Comparison of ENCODE assay signal across 8 cellular contexts in genomic region chr7:155533120-155533826, GRCh38. TPM values are rescaled to one million over a fixed set of nuclear protein-coding genes. Genes with fewer than 3 reads are reported as not detected.
DNase-seq lines count a peak whose midpoint lies in the region; ATAC-seq, FAIRE-seq and TF ChIP-seq lines count a peak whose summit lies in the region.

No MANE protein-coding gene starts in this region.

- H3K79me2 ChIP-seq in endothelial cell of umbilical vein (ENCODE audit: control insufficient read depth, insufficient read depth, low read length) (no peaks in the 10 kb centered on the region), osteoblast (ENCODE audit: insufficient read depth, low read length) (no peaks in the 10 kb centered on the region)

- peaks cover 7% of the 10 kb centered on the region for H3K4me1 Mint-ChIP-seq in activated T-helper 2 cell treated with anti-CD3 and anti-CD28 coated beads, Interferon-gamma antibody, Interleukin-2, Interleukin-4, amounts not matched to agents 10 μg/mL and 5 μg/mL and 100 μg/mL, durations not matched to agents 14 hours and 24 hours and 36 hours (ENCODE audit: low read depth)

- no peaks in the 10 kb centered on the region for H3K9me3 Mint-ChIP-seq in activated T-helper 2 cell treated with anti-CD3 and anti-CD28 coated beads, Interferon-gamma antibody, Interleukin-2, Interleukin-4, amounts not matched to agents 10 μg/mL and 5 μg/mL and 100 μg/mL, durations not matched to agents 14 hours and 24 hours and 36 hours

- FAIRE-seq in endothelial cell of umbilical vein (lab: Jason Lieb, UNC), result no peak

- in situ Hi-C loops in G401 (cut with HindIII; ENCODE audit: low sequenced_read_pairs), result no loop called here

- TF ChIP-seq CTCF in endothelial cell of umbilical vein (IDR thresholded peaks at IDR 0.05; ENCODE audit: extremely low read depth in 1 of 2, insufficient read depth in 1 of 2, low read depth in 1 of 2, low read length in 2 of 2) (peak in 1 of 2 donors; percentile 0), osteoblast (IDR thresholded peaks at IDR 0.05; ENCODE audit: extremely low read depth, low read depth, low read length) (no peak), gastroesophageal sphincter (IDR thresholded peaks at IDR 0.05) (no peak), adrenal gland (IDR thresholded peaks at IDR 0.05) (no peak)

- H3K9me3 ChIP-seq in endothelial cell of umbilical vein (replicated peaks; ENCODE audit: control insufficient read depth, insufficient read depth, low read length) (no peaks in the 10 kb centered on the region), osteoblast (ENCODE audit: low read depth, low read length) (no peaks in the 10 kb centered on the region), gastroesophageal sphincter (peaks cover 0 to 3% (median 0%) of the 10 kb centered on the region in 3 donors), adrenal gland (replicated peaks in 1 of 3) (no peaks in the 10 kb centered on the region)

- DNase-seq in G401 (ENCODE audit: low spot score) (peak; percentile 68), NCI-H1694 treated with DMSO at 0.1 percent for 48 hours (lab: John Stamatoyannopoulos, UW) (peak; percentile 6), endothelial cell of umbilical vein (ENCODE audit: low read depth, low spot score) (no peak), osteoblast (ENCODE audit: insufficient read length, low spot score, missing footprints) (no peak), MV-4-11 (lab: John Stamatoyannopoulos, UW) (no peak), adrenal gland (no peak)
- DNase-seq in activated T-helper 2 cell treated with anti-CD3 and anti-CD28 coated beads, Interferon-gamma antibody, Interleukin-2, Interleukin-4, amounts not matched to agents 10 μg/mL and 5 μg/mL and 100 μg/mL, durations not matched to agents 14 hours and 24 hours and 36 hours (ENCODE audit: low spot score), result no peak

- H2AFZ ChIP-seq in endothelial cell of umbilical vein (ENCODE audit: low read depth, low read length), result no peak overlapping the region
- H2AFZ ChIP-seq in osteoblast (ENCODE audit: low read length), result peak overlapping the region; percentile 47

- POLR2A ChIA-PET in endothelial cell of umbilical vein (lab: Charles Lee), result no interaction called here

- H4K20me1 ChIP-seq in endothelial cell of umbilical vein (replicated peaks; ENCODE audit: control insufficient read depth, extremely low read depth, insufficient read depth, low read length) (no peaks in the 10 kb centered on the region), osteoblast (ENCODE audit: insufficient read depth, low read length) (no peaks in the 10 kb centered on the region)

- H3K4me2 ChIP-seq in endothelial cell of umbilical vein (ENCODE audit: insufficient read depth, low read length), result no peak overlapping the region
- peak overlapping the region; percentile 45 for H3K4me2 ChIP-seq in osteoblast (ENCODE audit: insufficient read depth, low read length)

- H3K27ac ChIP-seq in endothelial cell of umbilical vein (ENCODE audit: insufficient read depth, low read depth, low read length) (no peak overlapping the region), osteoblast (ENCODE audit: low read depth, low read length) (no peak overlapping the region), gastroesophageal sphincter (no peak overlapping the region), adrenal gland (no peak overlapping the region)

- no TSS peak for BruUV-seq in endothelial cell of umbilical vein (replicated peaks; lab: Mats Ljungman, UMichigan)

- no peak overlapping the region for H3K4me3 Mint-ChIP-seq in activated T-helper 2 cell treated with anti-CD3 and anti-CD28 coated beads, Interferon-gamma antibody, Interleukin-2, Interleukin-4, amounts not matched to agents 10 μg/mL and 5 μg/mL and 100 μg/mL, durations not matched to agents 14 hours and 24 hours and 36 hours (ENCODE audit: low read depth)

- ATAC-seq in gastroesophageal sphincter, result no peak

- CTCF ChIA-PET in endothelial cell of umbilical vein (lab: Charles Lee), result interaction anchor here (1.0 to 2.4 kb wide), 2 partner anchors 13 to 153 kb away, joined by 3 to 17 read pairs; partner anchors contain the start of gene CNPY1

- H3K27me3 ChIP-seq in endothelial cell of umbilical vein (ENCODE audit: control insufficient read depth in 2 of 2, insufficient read depth in 2 of 2, low read length in 2 of 2), result peaks cover 28 to 31% of the 10 kb centered on the region in 2 experiments
- peaks cover 48% of the 10 kb centered on the region for H3K27me3 ChIP-seq in osteoblast (ENCODE audit: insufficient read depth, low read length)
- peaks cover 99% of the 10 kb centered on the region for H3K27me3 ChIP-seq in gastroesophageal sphincter
- H3K27me3 ChIP-seq in adrenal gland, result peaks cover 55% of the 10 kb centered on the region

- H3K27ac Mint-ChIP-seq in activated T-helper 2 cell treated with anti-CD3 and anti-CD28 coated beads, Interferon-gamma antibody, Interleukin-2, Interleukin-4, amounts not matched to agents 10 μg/mL and 5 μg/mL and 100 μg/mL, durations not matched to agents 14 hours and 24 hours and 36 hours, result no peak overlapping the region

- H3K4me3 ChIP-seq in endothelial cell of umbilical vein (replicated peaks in 1 of 3; ENCODE audit: insufficient read depth in 1 of 3, low read depth in 1 of 3, low read length in 3 of 3) (no peak overlapping the region), osteoblast (ENCODE audit: insufficient read depth, low read length) (no peak overlapping the region), gastroesophageal sphincter (peak overlapping the region in 1 of 2 donors; percentile 32), adrenal gland (peak overlapping the region in 1 of 4 donors; percentile 27)

- dilution Hi-C loops in endothelial cell of umbilical vein (cut with MboI; ENCODE audit: extremely low pct_ligation_motif_present, low sequenced_read_pairs), result no loop called here

- H3K27me3 Mint-ChIP-seq in activated T-helper 2 cell treated with anti-CD3 and anti-CD28 coated beads, Interferon-gamma antibody, Interleukin-2, Interleukin-4, amounts not matched to agents 10 μg/mL and 5 μg/mL and 100 μg/mL, durations not matched to agents 14 hours and 24 hours and 36 hours (ENCODE audit: low read depth), result peaks cover 67% of the 10 kb centered on the region

- no peak overlapping the region for H3K9ac ChIP-seq in endothelial cell of umbilical vein (replicated peaks; ENCODE audit: extremely low read depth, insufficient read depth, low read length)

- H3K36me3 ChIP-seq in endothelial cell of umbilical vein (ENCODE audit: control insufficient read depth in 2 of 2, extremely low read depth in 1 of 2, insufficient read depth in 2 of 2, low read length in 2 of 2) (no peaks in the 10 kb centered on the region), osteoblast (ENCODE audit: insufficient read depth, low read length) (no peaks in the 10 kb centered on the region), gastroesophageal sphincter (no peaks in the 10 kb centered on the region), adrenal gland (replicated peaks in 1 of 2) (no peaks in the 10 kb centered on the region)

- intact Hi-C loops in endothelial cell of umbilical vein (cut with micrococcal nuclease) (loop anchor here (5.0 kb wide), 4 partner anchors 76 to 621 kb away; partner anchors contain the start of gene EN2), adrenal gland (cut with DNase I) (no loop called here)
- intact Hi-C loops in activated T-helper 2 cell treated with anti-CD3 and anti-CD28 coated beads, Interferon-gamma antibody, Interleukin-2, Interleukin-4, amounts not matched to agents 10 μg/mL and 5 μg/mL and 100 μg/mL, durations not matched to agents 14 hours and 24 hours and 36 hours (cut with micrococcal nuclease), result loop anchor here (1.0 to 10.0 kb wide), 6 partner anchors 22 to 1479 kb away; partner anchors contain the start of gene MNX1

- TF ChIP-seq EP300 in gastroesophageal sphincter (IDR thresholded peaks at IDR 0.05), result no peak

- 0% methylated on average over 2 of the region's 60 CpGs; no CpG with 5 or more reads in 1 of the 2 donors for WGBS in gastroesophageal sphincter (ENCODE audit: low coverage in 1 of 2), 2 donors
- WGBS in adrenal gland, 4 donors, result 1 to 4% (median 2%) methylated on average over 25 to 60 of the region's 60 CpGs

- no peak for TF ChIP-seq POLR2A in endothelial cell of umbilical vein (IDR thresholded peaks at IDR 0.05; ENCODE audit: low read depth, low read length)
- no peak for TF ChIP-seq POLR2A in gastroesophageal sphincter (IDR thresholded peaks at IDR 0.05)
- no peak for TF ChIP-seq POLR2A in adrenal gland (IDR thresholded peaks at IDR 0.05)

- no peaks in the 10 kb centered on the region for H3K9me1 ChIP-seq in endothelial cell of umbilical vein (replicated peaks; ENCODE audit: control insufficient read depth, extremely low read depth, insufficient read depth, low read length)

- H3K4me1 ChIP-seq in endothelial cell of umbilical vein (ENCODE audit: control insufficient read depth, extremely low read depth, insufficient read depth, low read length) (no peaks in the 10 kb centered on the region), osteoblast (ENCODE audit: insufficient read depth, low read length) (peaks cover 4% of the 10 kb centered on the region), gastroesophageal sphincter (peaks cover 0 to 20% (median 10%) of the 10 kb centered on the region in 3 donors), adrenal gland (replicated peaks in 1 of 2) (peaks cover 6 to 9% of the 10 kb centered on the region in 2 donors)

- H3K36me3 Mint-ChIP-seq in activated T-helper 2 cell treated with anti-CD3 and anti-CD28 coated beads, Interferon-gamma antibody, Interleukin-2, Interleukin-4, amounts not matched to agents 10 μg/mL and 5 μg/mL and 100 μg/mL, durations not matched to agents 14 hours and 24 hours and 36 hours (ENCODE audit: low read depth), result no peaks in the 10 kb centered on the region

TF ChIP-seq in endothelial cell of umbilical vein, 7 proteins besides CTCF, POLR2A, EP300 and RAD21 (continues in another document):
- no peak for TF ChIP-seq MAX (IDR thresholded peaks at IDR 0.05; ENCODE audit: insufficient read depth, insufficient read length)

RNA-seq across cellular contexts. Expression of gene CNPY1, which starts 13.1 kb away (rescaled TPM):
- total RNA-seq in G401 (2014; rRNA removed; shearing (Covaris generic)), result not detected in 2 replicates
- total RNA-seq in endothelial cell of umbilical vein (not detected in 2 replicates), osteoblast (not detected in 2 replicates), gastroesophageal sphincter (not detected), adrenal gland (not detected)
- polyA plus RNA-seq in endothelial cell of umbilical vein (not detected in 2 replicates), adrenal gland (not detected)
- polyA plus RNA-seq in endothelial cell of umbilical vein (2011; cell fraction: cytosol; rRNA removed), result not detected in 2 replicates
- polyA plus RNA-seq in endothelial cell of umbilical vein (2011; cell fraction: nucleus; rRNA removed), result not detected in 2 replicates
- polyA plus RNA-seq in endothelial cell of umbilical vein (2012), result not detected in 2 replicates
- polyA minus RNA-seq in endothelial cell of umbilical vein, result not detected in 2 replicates
- polyA minus RNA-seq in endothelial cell of umbilical vein (2011; cell fraction: cytosol; rRNA and poly(A)+ RNA removed), result not detected
- polyA minus RNA-seq in endothelial cell of umbilical vein (2011; cell fraction: nucleus; rRNA and poly(A)+ RNA removed), result not detected in 2 replicates
- not detected in 2 replicates for total RNA-seq in activated T-helper 2 cell treated with anti-CD3 and anti-CD28 coated beads, Interferon-gamma antibody, Interleukin-2, Interleukin-4, amounts not matched to agents 10 μg/mL and 5 μg/mL and 100 μg/mL, durations not matched to agents 14 hours and 24 hours and 36 hours

Comparison
In these comparisons a context has a peak if more than half of its experiments do, and no peak if none do; other contexts are left out.
1. DNase-seq: peak in G401 (single experiment) and NCI-H1694 treated with DMSO at 0.1 percent for 48 hours (single experiment); none in endothelial cell of umbilical vein (single experiment), osteoblast (single experiment), MV-4-11 (single experiment), adrenal gland (0 of 7) and activated T-helper 2 cell treated with anti-CD3 and anti-CD28 coated beads, Interferon-gamma antibody, Interleukin-2, Interleukin-4, amounts not matched to agents 10 μg/mL and 5 μg/mL and 100 μg/mL, durations not matched to agents 14 hours and 24 hours and 36 hours (single experiment).
2. intact Hi-C loops: an anchor here in endothelial cell of umbilical vein (5.0 kb wide) and activated T-helper 2 cell treated with anti-CD3 and anti-CD28 coated beads, Interferon-gamma antibody, Interleukin-2, Interleukin-4, amounts not matched to agents 10 μg/mL and 5 μg/mL and 100 μg/mL, durations not matched to agents 14 hours and 24 hours and 36 hours (1.0 to 10.0 kb wide); none called in adrenal gland.